In genomic region chr6:28474441-28475219, GRCh38 we compare ENCODE assay signal across 7 cellular contexts. TPM values are rescaled to one million over a fixed set of nuclear protein-coding genes. Genes with fewer than 3 reads are reported as not detected.
A peak's percentile ranks its signal among the peaks of the same experiment; 100 is the strongest.
DNase-seq lines count a peak whose midpoint lies in the region; ATAC-seq and FAIRE-seq lines count a peak whose summit lies in the region.

No MANE protein-coding gene starts in this region.

- H3K9me3 Mint-ChIP-seq in naive thymus-derived CD4-positive, alpha-beta T cell: peaks cover 0 to 18% (median 2%) of the 10 kb centered on the region in 11 donors

- no peaks in the 10 kb centered on the region for H3K27me3 ChIP-seq in NT2/D1 (ENCODE audit: insufficient read depth, insufficient read length)
- H3K27me3 ChIP-seq in naive thymus-derived CD4-positive, alpha-beta T cell (ENCODE audit: control insufficient read depth in 2 of 2, insufficient read depth in 2 of 2, low read length in 2 of 2): peaks cover 0 to 7% of the 10 kb centered on the region in 2 donors

- H3K27ac ChIP-seq in naive thymus-derived CD4-positive, alpha-beta T cell (ENCODE audit: low read depth, low read length): no peak overlapping the region

- ATAC-seq in HG02884 (IDR thresholded peaks at IDR 0.05; ENCODE audit: unreplicated experiment): peak; percentile 42
- ATAC-seq in naive thymus-derived CD4-positive, alpha-beta T cell: no peak
- ATAC-seq in HG03432 (IDR thresholded peaks at IDR 0.05; ENCODE audit: unreplicated experiment): no peak

- H3K4me1 ChIP-seq in NT2/D1 (ENCODE audit: insufficient read depth, insufficient read length): no peaks in the 10 kb centered on the region
- H3K4me1 ChIP-seq in naive thymus-derived CD4-positive, alpha-beta T cell (ENCODE audit: control insufficient read depth in 2 of 2, insufficient read depth in 2 of 2, low read length in 2 of 2): no peaks in the 10 kb centered on the region

- peak overlapping the region; percentile 4 to 68 (median 31) for H3K4me3 Mint-ChIP-seq in naive thymus-derived CD4-positive, alpha-beta T cell

- H3K36me3 Mint-ChIP-seq in naive thymus-derived CD4-positive, alpha-beta T cell: no peaks in the 10 kb centered on the region

- peak; percentile 75 for DNase-seq in NT2/D1 (ENCODE audit: low read depth, low spot score)
- peak; percentile 80 for DNase-seq in cerebellar cortex (ENCODE audit: low spot score)
- peak in 7 of 9 donors; percentile 10 to 36 (median 21) for DNase-seq in naive thymus-derived CD4-positive, alpha-beta T cell
- no peak for DNase-seq in cardiac septum (ENCODE audit: low spot score)

- H3K27me3 Mint-ChIP-seq in naive thymus-derived CD4-positive, alpha-beta T cell: peaks cover 50 to 74% (median 64%) of the 10 kb centered on the region in 5 donors

- POLR2A ChIA-PET in naive thymus-derived CD4-positive, alpha-beta T cell (lab: Charles Lee): no interaction called here

- H3K9me3 ChIP-seq in NT2/D1 (ENCODE audit: insufficient read depth, low read length): no peaks in the 10 kb centered on the region
- no peaks in the 10 kb centered on the region for H3K9me3 ChIP-seq in naive thymus-derived CD4-positive, alpha-beta T cell (ENCODE audit: control insufficient read depth in 2 of 3, low read length in 3 of 3)

- H3K36me3 ChIP-seq in NT2/D1 (ENCODE audit: insufficient read depth, insufficient read length, low read length): no peaks in the 10 kb centered on the region
- no peaks in the 10 kb centered on the region for H3K36me3 ChIP-seq in naive thymus-derived CD4-positive, alpha-beta T cell (ENCODE audit: control insufficient read depth in 2 of 3, insufficient read depth in 3 of 3, low read length in 3 of 3)

- peak; percentile 95 for FAIRE-seq in G401.6 (lab: Jason Lieb, UNC)

- H3K4me3 ChIP-seq in NT2/D1 (ENCODE audit: insufficient read length, low read depth): peak overlapping the region; percentile 45
- H3K4me3 ChIP-seq in naive thymus-derived CD4-positive, alpha-beta T cell (ENCODE audit: low read length): no peak overlapping the region

- no peak overlapping the region for H3K9ac ChIP-seq in NT2/D1 (ENCODE audit: insufficient read length, low read depth)

- CTCF ChIA-PET in naive thymus-derived CD4-positive, alpha-beta T cell (lab: Charles Lee): no interaction called here

- peak overlapping the region in 1 of 9 donors; percentile 20 for H3K27ac Mint-ChIP-seq in naive thymus-derived CD4-positive, alpha-beta T cell

- intact Hi-C loops in naive thymus-derived CD4-positive, alpha-beta T cell (cut with micrococcal nuclease): loop anchor here in 1 of 2 donors (1.0 to 2.0 kb wide), 2 partner anchors 15 to 68 kb away; no protein-coding TSS in a partner anchor
- intact Hi-C loops in cardiac septum (cut with DNase I): no loop called here

- H3K4me1 Mint-ChIP-seq in naive thymus-derived CD4-positive, alpha-beta T cell: peaks cover 2 to 16% (median 10%) of the 10 kb centered on the region in 7 donors

RNA-seq across cellular contexts. Expression of gene ZSCAN23, which starts 31.3 kb away (rescaled TPM):
- 1 to 10 TPM; 1.4 to 3.4 (median 2.4) TPM for total RNA-seq in naive thymus-derived CD4-positive, alpha-beta T cell
- under 1 TPM; 0.26 to 0.92 TPM for polyA plus RNA-seq in naive thymus-derived CD4-positive, alpha-beta T cell
- 1.6 TPM for total RNA-seq in cardiac septum

RNA-seq across cellular contexts. Expression of gene GPX6, which starts 41.0 kb away (rescaled TPM):
- not detected for total RNA-seq in naive thymus-derived CD4-positive, alpha-beta T cell
- not detected for polyA plus RNA-seq in naive thymus-derived CD4-positive, alpha-beta T cell
- total RNA-seq in cardiac septum: not detected

RNA-seq across cellular contexts. Expression of gene GPX5, which starts 51.1 kb away (rescaled TPM):
- not detected for total RNA-seq in naive thymus-derived CD4-positive, alpha-beta T cell
- polyA plus RNA-seq in naive thymus-derived CD4-positive, alpha-beta T cell: not detected
- not detected for total RNA-seq in cardiac septum
